17 cellular contexts compared by ENCODE assay signal in genomic region chr16:85251225-85251760, GRCh38.
"Had no signal": no experiment of that assay in that cellular context is flagged by ENCODE, and none has a peak within 500 bp of the region (broad histone marks: within the 10 kb centered on the region; RNA-seq: fewer than 3 reads in every experiment).

No MANE protein-coding gene starts in this region.

- H3K36me3 ChIP-seq: right atrium auricular region, suprapubic skin, thyroid gland, upper lobe of left lung, uterus had no signal

- H3K4me3 ChIP-seq: dorsolateral prefrontal cortex, hepatocyte, right atrium auricular region, suprapubic skin, thyroid gland, upper lobe of left lung, uterus had no signal

- H3K9me3 Mint-ChIP-seq: naive thymus-derived CD4-positive, alpha-beta T cell; nephron progenitor cell had no signal

- H2AFZ ChIP-seq: hepatocyte had no signal

- H3K27me3 ChIP-seq: hepatocyte, right atrium auricular region, suprapubic skin, thyroid gland, upper lobe of left lung, uterus had no signal

- H3K4me3 Mint-ChIP-seq: naive thymus-derived CD4-positive, alpha-beta T cell; nephron progenitor cell had no signal

- H3K4me2 ChIP-seq: hepatocyte had no signal

- H3K9me3 ChIP-seq: right atrium auricular region, suprapubic skin, thyroid gland, upper lobe of left lung, uterus had no signal

- H3K27ac Mint-ChIP-seq: naive thymus-derived CD4-positive, alpha-beta T cell; nephron progenitor cell had no signal

- ATAC-seq: left colon; naive thymus-derived CD4-positive, alpha-beta T cell; stimulated activated naive CD8-positive, alpha-beta T cell treated with anti-CD3 and anti-CD28 coated beads, Interleukin-15, Interleukin-2, amounts not matched to agents 100 U/mL and 50 U/mL, for 24 hours had no signal

- H3K36me3 Mint-ChIP-seq: naive thymus-derived CD4-positive, alpha-beta T cell had no signal

- DNase-seq: cortex of kidney; effector CD8-positive, alpha-beta T cell; foreskin melanocyte; head of caudate nucleus; left colon; naive thymus-derived CD4-positive, alpha-beta T cell; nephron progenitor cell; small intestine; stimulated activated CD4-positive, alpha-beta T cell treated with anti-CD3 and anti-CD28 coated beads, Interleukin-2, amount 100 ng/mL, for 48 hours; stimulated activated naive CD8-positive, alpha-beta T cell treated with anti-CD3 and anti-CD28 coated beads, Interleukin-15, Interleukin-2, amounts not matched to agents 100 U/mL and 50 U/mL, for 24 hours; thyroid gland; upper lobe of left lung; uterus had no signal

- H3K27ac ChIP-seq: hepatocyte, right atrium auricular region, suprapubic skin, thyroid gland, upper lobe of left lung, uterus had no signal

- H3K4me1 ChIP-seq: right atrium auricular region, suprapubic skin, thyroid gland, uterus had no signal
